ENCODE assay signal across 8 cellular contexts in genomic region chr3:60010778-60011177, GRCh38.
DNase-seq lines count a peak whose midpoint lies in the region; ATAC-seq and TF ChIP-seq lines count a peak whose summit lies in the region.

No MANE protein-coding gene starts in this region.

- no peaks in the 10 kb centered on the region for H3K27me3 Mint-ChIP-seq in activated CD8-positive, alpha-beta T cell treated with anti-CD3 and anti-CD28 coated beads, Interleukin-2, amount 10 ng/mL, durations not matched to agents 7 days and 5 days (ENCODE audit: low read depth)

- H3K4me1 ChIP-seq in foreskin keratinocyte = no peaks in the 10 kb centered on the region

- POLR2A ChIA-PET in activated CD8-positive, alpha-beta T cell treated with anti-CD3 and anti-CD28 coated beads, Interleukin-2, amount 10 ng/mL, durations not matched to agents 7 days and 5 days (lab: Charles Lee) = interaction anchor here (1.3 to 1.4 kb wide), 2 partner anchors 23 to 38 kb away, joined by 3 to 5 read pairs; no protein-coding TSS in a partner anchor

- ATAC-seq in GM19372 (IDR thresholded peaks at IDR 0.05; ENCODE audit: low read depth, unreplicated experiment) = peak; percentile 98
- peak; percentile 99 for ATAC-seq in HG03442 (IDR thresholded peaks at IDR 0.05; ENCODE audit: unreplicated experiment)
- ATAC-seq in activated CD8-positive, alpha-beta T cell treated with anti-CD3 and anti-CD28 coated beads, Interleukin-2, amount 10 ng/mL, durations not matched to agents 7 days and 5 days = peak; percentile 100
- ATAC-seq in foreskin keratinocyte = no peak

- peak overlapping the region; percentile 93 for H3K27ac Mint-ChIP-seq in activated CD8-positive, alpha-beta T cell treated with anti-CD3 and anti-CD28 coated beads, Interleukin-2, amount 10 ng/mL, durations not matched to agents 7 days and 5 days

- CTCF ChIA-PET in activated CD8-positive, alpha-beta T cell treated with anti-CD3 and anti-CD28 coated beads, Interleukin-2, amount 10 ng/mL, durations not matched to agents 7 days and 5 days (lab: Charles Lee) = interaction anchor here (0.8 to 2.8 kb wide), 5 partner anchors 10 to 153 kb away, joined by 3 to 17 read pairs (median 5); no protein-coding TSS in a partner anchor

- H3K27ac ChIP-seq in foreskin keratinocyte = no peak overlapping the region

- H3K36me3 Mint-ChIP-seq in activated CD8-positive, alpha-beta T cell treated with anti-CD3 and anti-CD28 coated beads, Interleukin-2, amount 10 ng/mL, durations not matched to agents 7 days and 5 days (ENCODE audit: low read depth) = peaks cover 48% of the 10 kb centered on the region

- DNase-seq in activated CD8-positive, alpha-beta T cell treated with anti-CD3 and anti-CD28 coated beads, Interleukin-2, amount 10 ng/mL, durations not matched to agents 7 days and 5 days = peak; percentile 85
- DNase-seq in stimulated activated CD4-positive, alpha-beta T cell treated with anti-CD3 and anti-CD28 coated beads, Interleukin-2, amount 100 ng/mL, for 24 hours = peak; percentile 40 to 53
- no peak for DNase-seq in HT-29 (ENCODE audit: low spot score)
- no peak for DNase-seq in DMS 273 (lab: John Stamatoyannopoulos, UW; ENCODE audit: unreplicated experiment)
- DNase-seq in foreskin keratinocyte = no peak
- no peak for DNase-seq in NCI-H526 treated with DMSO at 0.1 percent for 48 hours (lab: John Stamatoyannopoulos, UW)

- no peaks in the 10 kb centered on the region for H3K27me3 ChIP-seq in foreskin keratinocyte

- H3K4me1 Mint-ChIP-seq in activated CD8-positive, alpha-beta T cell treated with anti-CD3 and anti-CD28 coated beads, Interleukin-2, amount 10 ng/mL, durations not matched to agents 7 days and 5 days (ENCODE audit: low read depth) = peaks cover 63% of the 10 kb centered on the region

- TF ChIP-seq CTCF in foreskin keratinocyte (conservative IDR thresholded peaks at IDR 0.05) = no peak

- H3K9me3 Mint-ChIP-seq in activated CD8-positive, alpha-beta T cell treated with anti-CD3 and anti-CD28 coated beads, Interleukin-2, amount 10 ng/mL, durations not matched to agents 7 days and 5 days (ENCODE audit: insufficient read depth) = peaks cover 14% of the 10 kb centered on the region

- peak overlapping the region; percentile 64 for H3K4me3 Mint-ChIP-seq in activated CD8-positive, alpha-beta T cell treated with anti-CD3 and anti-CD28 coated beads, Interleukin-2, amount 10 ng/mL, durations not matched to agents 7 days and 5 days

Comparison
In these comparisons a context has a peak if more than half of its experiments do, and no peak if none do; other contexts are left out.
1. DNase-seq: peak in activated CD8-positive, alpha-beta T cell treated with anti-CD3 and anti-CD28 coated beads, Interleukin-2, amount 10 ng/mL, durations not matched to agents 7 days and 5 days (single experiment) and stimulated activated CD4-positive, alpha-beta T cell treated with anti-CD3 and anti-CD28 coated beads, Interleukin-2, amount 100 ng/mL, for 24 hours (2 of 2); none in HT-29 (single experiment), DMS 273 (single experiment), foreskin keratinocyte (0 of 2) and NCI-H526 treated with DMSO at 0.1 percent for 48 hours (single experiment).